ENCODE assay signal across 22 cellular contexts in the genomic region with DNA sequence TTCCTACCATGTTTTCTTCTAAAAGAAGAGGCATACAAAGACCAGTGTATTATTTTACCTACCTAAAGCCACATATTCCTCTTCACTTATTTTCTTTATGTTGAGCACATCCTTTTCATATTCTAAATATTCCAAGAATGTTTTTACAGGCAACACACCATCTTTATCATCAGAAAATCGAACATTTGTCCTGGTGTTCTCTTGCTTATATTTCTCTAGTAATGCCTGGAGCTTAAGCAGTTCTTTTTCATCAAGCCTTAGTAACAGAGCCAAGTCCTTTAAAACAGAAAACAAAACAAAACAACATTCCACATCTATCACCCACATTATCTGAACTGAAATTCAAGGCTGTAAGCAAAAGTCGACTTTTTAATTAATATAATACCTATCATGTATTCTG.
DNase-seq lines count a peak whose midpoint lies in the region; ATAC-seq, FAIRE-seq and TF ChIP-seq lines count a peak whose summit lies in the region.
"Had no signal": no experiment of that assay in that cellular context is flagged by ENCODE, and none has a peak within 500 bp of the region (broad histone marks: within the 10 kb centered on the region; RNA-seq: fewer than 3 reads in every experiment).

No MANE protein-coding gene starts in this region.

- peak overlapping the region; percentile 8 for H3K9ac ChIP-seq in skeletal muscle satellite cell (ENCODE audit: low read depth, low read length)

- H3K36me3 ChIP-seq in brain microvascular endothelial cell (replicated peaks), result peaks cover 18% of the 10 kb centered on the region
- peaks cover 33% of the 10 kb centered on the region for H3K36me3 ChIP-seq in skeletal muscle satellite cell (ENCODE audit: insufficient read depth, low read length)

- in situ Hi-C loops in brain microvascular endothelial cell (cut with HindIII; ENCODE audit: low pct_ligation_motif_present, low sequenced_read_pairs), result no loop called here

- no peak for TF ChIP-seq CTCF in brain microvascular endothelial cell (IDR thresholded peaks at IDR 0.05; ENCODE audit: low read depth, low read length, missing control alignments)

- H3K9me3 ChIP-seq in skeletal muscle satellite cell (replicated peaks; ENCODE audit: low read length), result no peaks in the 10 kb centered on the region

- H3K4me3 ChIP-seq in brain microvascular endothelial cell (ENCODE audit: low read depth, low read length), result no peak overlapping the region
- peak overlapping the region; percentile 39 for H3K4me3 ChIP-seq in skeletal muscle satellite cell (ENCODE audit: low read length)

- no peak for FAIRE-seq in HTR-8/SVneo (lab: Jason Lieb, UNC)
- FAIRE-seq: G401.6 had no signal

- no peak overlapping the region for H3K4me3 Mint-ChIP-seq in memory B cell
- H3K4me3 Mint-ChIP-seq: B cell; CD4-positive, CD25-positive, alpha-beta regulatory T cell had no signal

- H3K27me3 ChIP-seq in brain microvascular endothelial cell (replicated peaks) (no peaks in the 10 kb centered on the region), skeletal muscle satellite cell (ENCODE audit: control insufficient read depth, insufficient read depth, low read length) (no peaks in the 10 kb centered on the region)

- ATAC-seq in memory B cell (ENCODE audit: low read depth), result no peak

- H3K9me3 Mint-ChIP-seq in memory B cell, result no peaks in the 10 kb centered on the region

- H3K27me3 Mint-ChIP-seq in memory B cell, result no peaks in the 10 kb centered on the region
- H3K27me3 Mint-ChIP-seq: B cell; CD4-positive, CD25-positive, alpha-beta regulatory T cell had no signal

- H3K27ac ChIP-seq in brain microvascular endothelial cell, result peak overlapping the region; percentile 49

- DNase-seq in HTR-8/SVneo (ENCODE audit: insufficient read length, low spot score) (peak; percentile 1), brain microvascular endothelial cell (peak; percentile 15), memory B cell (ENCODE audit: low spot score in 2 of 2) (no peak), NCI-H128 (lab: John Stamatoyannopoulos, UW; ENCODE audit: unreplicated experiment) (no peak), H4 (ENCODE audit: low spot score) (no peak), GM19238 (ENCODE audit: insufficient read length, low spot score) (no peak)
- DNase-seq: Calu3; CD4-positive, CD25-positive, alpha-beta regulatory T cell; DMS79; GOT3; Karpas-422; MM.1S; NCI-H1417; NCI-H1930; NCI-H2171; NCI-H446 treated with DMSO at 0.1 percent for 48 hours; NCI-H748 treated with DMSO at 0.1 percent for 48 hours; RPMI8226; SIG-M5 had no signal

- H3K4me2 ChIP-seq in skeletal muscle satellite cell (ENCODE audit: low read length), result peak overlapping the region; percentile 41

- peak overlapping the region; percentile 41 for H3K27ac Mint-ChIP-seq in memory B cell
- H3K27ac Mint-ChIP-seq: B cell had no signal

- H3K4me1 Mint-ChIP-seq in memory B cell, result no peaks in the 10 kb centered on the region
- H3K4me1 Mint-ChIP-seq: B cell had no signal

- H3K4me1 ChIP-seq in skeletal muscle satellite cell (ENCODE audit: control insufficient read depth, insufficient read depth, low read length), result peaks cover 28% of the 10 kb centered on the region

- peaks cover 31% of the 10 kb centered on the region for H3K36me3 Mint-ChIP-seq in memory B cell

Comparison
In these comparisons a context has a peak if more than half of its experiments do, and no peak if none do; other contexts are left out.
1. DNase-seq: peak in HTR-8/SVneo (single experiment) and brain microvascular endothelial cell (single experiment); none in memory B cell (0 of 2), NCI-H128 (single experiment), H4 (single experiment) and GM19238 (single experiment).